Comparison of ENCODE assay signal across 8 cellular contexts in genomic region chr12:94603434-94604068, GRCh38. TPM values are rescaled to one million over a fixed set of nuclear protein-coding genes. Genes with fewer than 3 reads are reported as not detected.
DNase-seq lines count a peak whose midpoint lies in the region; ATAC-seq and TF ChIP-seq lines count a peak whose summit lies in the region.

No MANE protein-coding gene starts in this region.

- peaks cover 9% of the 10 kb centered on the region for H3K27me3 Mint-ChIP-seq in HFFc6 (ENCODE audit: insufficient read depth)

- no peak for TF ChIP-seq POLR2A in esophagus muscularis mucosa (IDR thresholded peaks at IDR 0.05; ENCODE audit: low read depth)

- H3K27ac ChIP-seq in esophagus muscularis mucosa (replicated peaks in 1 of 4) = no peak overlapping the region

- peaks cover 0 to 10% (median 0%) of the 10 kb centered on the region in 4 donors for H3K4me1 ChIP-seq in esophagus muscularis mucosa

- no peak overlapping the region for H3K27ac Mint-ChIP-seq in HFFc6

- intact Hi-C loops in esophagus muscularis mucosa (cut with DNase I) = no loop called here

- WGBS in esophagus muscularis mucosa = 76% methylated on average over 6 of the region's 6 CpGs

- no peaks in the 10 kb centered on the region for H3K36me3 ChIP-seq in esophagus muscularis mucosa

- no peaks in the 10 kb centered on the region for H3K27me3 ChIP-seq in esophagus muscularis mucosa

- no peak overlapping the region for H3K4me3 Mint-ChIP-seq in HFFc6

- no peaks in the 10 kb centered on the region for H3K9me3 ChIP-seq in esophagus muscularis mucosa

- H3K36me3 Mint-ChIP-seq in HFFc6 (ENCODE audit: low read depth) = no peaks in the 10 kb centered on the region

- H3K4me3 ChIP-seq in AG10803 (ENCODE audit: low read length) (no peak overlapping the region), esophagus muscularis mucosa (no peak overlapping the region)

- no peaks in the 10 kb centered on the region for H3K4me1 Mint-ChIP-seq in HFFc6 (ENCODE audit: low read depth)

- no peak for ATAC-seq in HG03565 (IDR thresholded peaks at IDR 0.05; ENCODE audit: unreplicated experiment)

- no peak for TF ChIP-seq EP300 in esophagus muscularis mucosa (IDR thresholded peaks at IDR 0.05)

- peaks cover 12% of the 10 kb centered on the region; the same call in 1 of the 2 replicates for H3K9me3 Mint-ChIP-seq in HFFc6

- DNase-seq in AG10803 (ENCODE audit: low read depth) (no peak), HFFc6 (no peak), esophagus muscularis mucosa (ENCODE audit: extremely low spot score) (no peak), NCI-H2029 (lab: John Stamatoyannopoulos, UW) (no peak), LoVo (ENCODE audit: low spot score) (no peak)
- DNase-seq in activated CD8-positive, alpha-beta memory T cell treated with anti-CD3 and anti-CD28 coated beads for 1 hour (ENCODE audit: extremely low read depth in 1 of 2, low read depth in 1 of 2) = peak; percentile 3 to 29
- DNase-seq in stimulated activated CD4-positive, alpha-beta T cell treated with anti-CD3 and anti-CD28 coated beads, Interleukin-12 subunit alpha, Interleukin-12 subunit beta, amount 100 ng/mL, for 48 hours (ENCODE audit: low read depth in 2 of 3, low spot score in 1 of 3) = peak; percentile 18 to 59 (median 40)

- peak; percentile 69 for TF ChIP-seq CTCF in AG10803 (conservative IDR thresholded peaks at IDR 0.05; ENCODE audit: low read length)
- peak; percentile 81 for TF ChIP-seq CTCF in HFFc6 (IDR thresholded peaks at IDR 0.05)
- peak; percentile 43 to 62 (median 50) for TF ChIP-seq CTCF in esophagus muscularis mucosa (IDR thresholded peaks at IDR 0.05)

RNA-seq across cellular contexts. Expression of gene TMCC3, which starts 46.8 kb away (rescaled TPM):
- not detected for total RNA-seq in HFFc6 (2021; fragmentation: NEBNext Ultra II Directional; extraction: Animal tissue kit (Norgen Biotek cat#: 25700))
- 10 to 100 TPM; 17.0 to 30.5 (median 19.5) TPM for total RNA-seq in esophagus muscularis mucosa

Comparison
In these comparisons a context has a peak if more than half of its experiments do, and no peak if none do; other contexts are left out.
1. DNase-seq: peak in activated CD8-positive, alpha-beta memory T cell treated with anti-CD3 and anti-CD28 coated beads for 1 hour (2 of 2) and stimulated activated CD4-positive, alpha-beta T cell treated with anti-CD3 and anti-CD28 coated beads, Interleukin-12 subunit alpha, Interleukin-12 subunit beta, amount 100 ng/mL, for 48 hours (3 of 3); none in AG10803 (single experiment), HFFc6 (single experiment), esophagus muscularis mucosa (single experiment), NCI-H2029 (single experiment) and LoVo (single experiment).
2. RNA of gene TMCC3, which starts 46.8 kb away (total RNA-seq): 17.0 to 30.5 TPM in esophagus muscularis mucosa; not detected in HFFc6; every median in the first group is over 10 times any median in the second.
3. Peak in every context shown above with its lines, with median percentiles within 50 percentile points of each other: CTCF ChIP-seq.